ENCODE assay signal across 1 cellular context in the genomic region with DNA sequence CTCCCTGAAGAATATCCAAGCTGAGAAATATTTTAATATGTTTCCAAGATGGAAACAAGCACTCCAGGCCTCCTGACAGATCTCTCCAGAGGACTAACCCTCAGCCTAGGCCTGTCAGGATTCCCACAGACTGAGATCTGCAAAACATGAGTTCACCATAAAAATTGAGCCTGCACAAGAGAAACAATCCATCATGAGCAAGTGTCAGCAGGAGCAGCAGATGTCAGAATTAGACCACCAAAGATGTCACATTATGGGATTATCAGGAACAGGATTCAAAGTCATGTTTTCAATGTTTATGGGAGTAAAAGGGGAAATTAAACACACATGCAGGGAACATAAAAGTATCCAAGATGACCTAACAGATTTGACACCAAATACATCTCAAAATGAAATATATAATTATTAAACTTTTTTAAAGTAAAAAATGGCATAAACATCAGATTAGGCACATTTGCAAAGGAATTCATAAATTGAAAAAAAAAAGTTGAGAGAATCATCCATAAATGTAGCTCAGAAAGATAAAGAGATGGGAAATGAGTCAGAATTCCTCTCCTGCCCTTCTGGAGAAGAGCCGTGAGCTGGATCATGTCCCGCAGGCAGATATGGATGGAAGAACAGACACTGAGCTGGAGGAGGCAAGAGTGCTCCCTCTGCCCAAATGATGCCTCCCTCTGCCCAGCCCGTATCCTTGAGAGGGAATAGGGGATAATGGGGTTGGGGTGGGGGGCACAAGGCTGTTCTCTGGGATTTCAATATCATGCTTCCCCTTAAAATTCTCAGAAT.
A peak's percentile ranks its signal among the peaks of the same experiment; 100 is the strongest.
TF ChIP-seq lines count a peak whose summit lies in the region.

No MANE protein-coding gene starts in this region.

TF ChIP-seq in SK-N-SH, 30 proteins besides CTCF, POLR2A, EP300 and RAD21:
- no peak for TF ChIP-seq TAF1 (IDR thresholded peaks at IDR 0.05; ENCODE audit: borderline replicate concordance, low read depth, low read length)
- TF ChIP-seq TCF12 (IDR thresholded peaks at IDR 0.05) = peak; percentile 18; the same call in 1 of the 2 replicates
